Comparison of ENCODE assay signal across 17 cellular contexts in the genomic region with DNA sequence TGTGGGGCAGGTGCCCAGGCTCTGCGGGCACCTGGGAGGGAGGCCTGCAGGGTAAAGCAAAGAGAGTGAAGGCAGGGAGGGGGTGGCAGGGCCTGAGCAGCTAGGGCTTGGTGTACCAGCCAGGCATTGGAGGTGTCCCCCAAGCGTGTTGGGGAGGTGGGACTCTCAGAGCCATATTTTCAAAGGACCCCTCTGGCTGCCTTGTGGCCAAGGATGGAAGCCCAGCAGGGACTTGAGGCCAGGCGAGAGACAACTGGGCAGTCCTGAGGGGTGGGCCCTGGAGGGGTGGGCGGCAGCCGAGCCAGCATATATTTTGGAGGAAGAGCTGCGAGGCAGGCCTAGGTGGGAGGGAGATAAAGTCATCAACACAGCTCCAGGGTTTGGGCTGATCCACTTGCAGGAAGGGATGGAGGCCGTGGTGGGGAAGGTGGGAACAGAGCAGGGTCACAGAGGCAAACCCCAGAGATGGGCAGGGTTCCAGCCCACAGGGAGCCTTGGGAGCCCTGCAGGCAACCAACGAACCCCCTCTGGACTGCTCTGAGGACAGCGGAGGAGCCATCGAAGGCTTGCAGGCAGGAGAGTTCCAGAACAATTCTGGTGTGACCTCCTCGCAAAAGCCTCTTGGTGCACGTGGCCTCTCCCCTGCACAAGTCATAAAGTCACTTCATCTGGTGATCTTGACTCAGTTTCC. TPM values are rescaled to one million over a fixed set of nuclear protein-coding genes. Genes with fewer than 3 reads are reported as not detected.
A peak's percentile ranks its signal among the peaks of the same experiment; 100 is the strongest.
DNase-seq lines count a peak whose midpoint lies in the region; ATAC-seq and TF ChIP-seq lines count a peak whose summit lies in the region.
"Had no signal": no experiment of that assay in that cellular context is flagged by ENCODE, and none has a peak within 500 bp of the region (broad histone marks: within the 10 kb centered on the region; RNA-seq: fewer than 3 reads in every experiment).

No MANE protein-coding gene starts in this region.

- no peak for DNase-seq in heart right ventricle
- no peak for DNase-seq in Right ventricle myocardium inferior (ENCODE audit: missing footprints)
- DNase-seq in posterior vena cava (ENCODE audit: low spot score): peak; percentile 62
- no peak for DNase-seq in upper lobe of right lung
- DNase-seq in CD1c-positive myeloid dendritic cell (ENCODE audit: extremely low spot score): no peak
- DNase-seq in thyroid gland: no peak
- DNase-seq: activated CD4-positive, alpha-beta T cell treated with anti-CD3 and anti-CD28 coated beads for 48 hours; activated effector memory CD4-positive, alpha-beta T cell treated with Interleukin-2 at 50 U/mL for 16 hours; anterior cingulate cortex; C1 segment of cervical spinal cord; immature natural killer cell; NCI-H1105; NCI-H774; stimulated activated CD4-positive, alpha-beta T cell treated with anti-CD3 and anti-CD28 coated beads, Interleukin-4, amount 100 ng/mL, for 1 hour had no signal

- intact Hi-C loops in heart right ventricle (cut with DNase I): no loop called here
- intact Hi-C loops in Right ventricle myocardium inferior (cut with DNase I): no loop called here
- intact Hi-C loops in posterior vena cava (cut with DNase I): no loop called here
- intact Hi-C loops in upper lobe of right lung (cut with DNase I): no loop called here
- intact Hi-C loops in thyroid gland (cut with DNase I): no loop called here

- H3K27me3 ChIP-seq in heart right ventricle (no peaks in the 10 kb centered on the region), gastroesophageal sphincter (no peaks in the 10 kb centered on the region), upper lobe of right lung (no peaks in the 10 kb centered on the region), thyroid gland (no peaks in the 10 kb centered on the region)

- 96% methylated on average over 12 of the region's 12 CpGs for WGBS in heart right ventricle, 2 donors
- 90 to 100% methylated on average over 3 to 7 of the region's 12 CpGs for WGBS in gastroesophageal sphincter (ENCODE audit: low coverage in 1 of 2), 2 donors
- 91 to 92% methylated on average over 8 to 12 of the region's 12 CpGs for WGBS in thyroid gland, 2 donors

- ATAC-seq in heart right ventricle (no peak), Right ventricle myocardium inferior (no peak), gastroesophageal sphincter (no peak), upper lobe of right lung (no peak), HG03442 (IDR thresholded peaks at IDR 0.05; ENCODE audit: unreplicated experiment) (no peak)

- TF ChIP-seq CTCF in heart right ventricle (IDR thresholded peaks at IDR 0.05): no peak
- no peak for TF ChIP-seq CTCF in gastroesophageal sphincter (IDR thresholded peaks at IDR 0.05)
- TF ChIP-seq CTCF in upper lobe of right lung (IDR thresholded peaks at IDR 0.05): no peak
- no peak for TF ChIP-seq CTCF in thyroid gland (IDR thresholded peaks at IDR 0.05)

- H3K36me3 ChIP-seq in heart right ventricle: no peaks in the 10 kb centered on the region
- H3K36me3 ChIP-seq in gastroesophageal sphincter: no peaks in the 10 kb centered on the region
- H3K36me3 ChIP-seq in upper lobe of right lung: no peaks in the 10 kb centered on the region
- H3K36me3 ChIP-seq in thyroid gland: no peaks in the 10 kb centered on the region
- H3K36me3 ChIP-seq: neutrophil had no signal

- H3K9me3 ChIP-seq in heart right ventricle (no peaks in the 10 kb centered on the region), gastroesophageal sphincter (no peaks in the 10 kb centered on the region), upper lobe of right lung (no peaks in the 10 kb centered on the region), thyroid gland (no peaks in the 10 kb centered on the region)
- H3K9me3 ChIP-seq: neutrophil had no signal

- no peak for TF ChIP-seq EP300 in gastroesophageal sphincter (IDR thresholded peaks at IDR 0.05)

- peak overlapping the region in 7 of 10 donors; percentile 91 to 98 (median 94) for H3K27ac ChIP-seq in heart right ventricle
- H3K27ac ChIP-seq in gastroesophageal sphincter: peak overlapping the region; percentile 89 to 99 (median 98)
- peak overlapping the region; percentile 8 for H3K27ac ChIP-seq in upper lobe of right lung
- H3K27ac ChIP-seq in thyroid gland: no peak overlapping the region
- H3K27ac ChIP-seq: neutrophil had no signal

- peaks cover 18 to 35% (median 29%) of the 10 kb centered on the region in 9 donors for H3K4me1 ChIP-seq in heart right ventricle
- H3K4me1 ChIP-seq in gastroesophageal sphincter: peaks cover 0 to 69% (median 34%) of the 10 kb centered on the region in 3 donors
- H3K4me1 ChIP-seq in upper lobe of right lung: peaks cover 20% of the 10 kb centered on the region
- H3K4me1 ChIP-seq in thyroid gland: peaks cover 4 to 31% of the 10 kb centered on the region in 2 donors

- H3K4me3 ChIP-seq in heart right ventricle (no peak overlapping the region), gastroesophageal sphincter (no peak overlapping the region), upper lobe of right lung (no peak overlapping the region), thyroid gland (replicated peaks in 1 of 3) (no peak overlapping the region)

- TF ChIP-seq POLR2A in gastroesophageal sphincter (IDR thresholded peaks at IDR 0.05) (no peak), thyroid gland (IDR thresholded peaks at IDR 0.05) (no peak)

RNA-seq across cellular contexts. Expression of a gene that starts 35.7 kb away (rescaled TPM):
- total RNA-seq in heart right ventricle: 100 to 1,000 TPM in 7 of 10 donors, 10 to 100 TPM in 3; 55.7 to 215 (median 143) TPM
- polyA plus RNA-seq in heart right ventricle: 10 to 100 TPM; 33.3 to 98.6 TPM
- 103 TPM for total RNA-seq in Right ventricle myocardium inferior
- 100 to 1,000 TPM; 488 to 965 (median 649) TPM for total RNA-seq in gastroesophageal sphincter
- total RNA-seq in posterior vena cava: 1,000 to 10,000 TPM in 1 of 2 donors, 100 to 1,000 TPM in 1; 445 to 1,411 TPM
- 382 TPM for total RNA-seq in upper lobe of right lung
- total RNA-seq in thyroid gland: 1,000 to 10,000 TPM in 1 of 4 donors, 100 to 1,000 TPM in 3; 613 to 1,025 (median 690) TPM

Comparison
In these comparisons a context has a peak if more than half of its experiments do, and no peak if none do; other contexts are left out.
1. H3K27ac ChIP-seq: peak in heart right ventricle (7 of 10), gastroesophageal sphincter (4 of 4) and upper lobe of right lung (single experiment); none in thyroid gland (0 of 3).